29 cellular contexts compared by ENCODE assay signal in the genomic region with DNA sequence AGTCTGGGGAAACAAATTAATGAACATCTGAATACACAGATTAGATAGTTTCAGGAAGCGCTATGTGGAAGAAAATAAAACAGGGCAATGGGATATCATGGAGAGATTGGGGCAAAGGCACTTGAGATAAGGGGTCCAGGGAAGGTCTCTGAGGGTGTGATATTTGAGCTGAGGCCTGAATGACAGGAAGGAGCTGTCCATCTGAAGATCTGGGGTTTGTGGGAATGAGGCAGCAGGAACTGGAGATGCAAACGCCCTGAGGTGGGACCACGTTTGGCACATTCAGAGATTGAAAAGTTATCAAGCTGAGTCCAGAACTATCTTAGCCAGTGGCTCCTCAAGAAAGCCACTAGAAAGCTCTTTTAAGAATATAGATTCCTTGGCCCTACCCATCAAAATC. TPM values are rescaled to one million over a fixed set of nuclear protein-coding genes. Genes with fewer than 3 reads are reported as not detected.
"Had no signal": no experiment of that assay in that cellular context is flagged by ENCODE, and none has a peak within 500 bp of the region (broad histone marks: within the 10 kb centered on the region; RNA-seq: fewer than 3 reads in every experiment).

No MANE protein-coding gene starts in this region.

- H3K4me3 ChIP-seq: ascending aorta, breast epithelium, cardiac muscle cell, colonic mucosa had no signal

- H3K27ac ChIP-seq: ascending aorta, breast epithelium, cardiac muscle cell, colonic mucosa, WERI-Rb-1 had no signal

- DNase-seq: activated B cell treated with CpG ODN at 0.5 μM for 24 hours; activated CD4-positive, alpha-beta memory T cell treated with anti-CD3 and anti-CD28 coated beads for 36 hours; activated CD4-positive, alpha-beta T cell treated with anti-CD3 and anti-CD28 coated beads, Interleukin-2, amount 10 ng/mL, durations not matched to agents 24 days and 14 days; activated CD8-positive, alpha-beta memory T cell treated with anti-CD3 and anti-CD28 coated beads, Interleukin-2, amount 10 ng/mL, durations not matched to agents 7 days and 5 days; activated CD8-positive, alpha-beta memory T cell treated with anti-CD3 and anti-CD28 coated beads, Interleukin-2, amount 50 U/mL, for 48 hours; activated CD8-positive, alpha-beta T cell treated with anti-CD3 and anti-CD28 coated beads, Interleukin-2, amount 10 ng/mL, durations not matched to agents 7 days and 5 days; activated gamma-delta T cell; activated naive CD4-positive, alpha-beta T cell; activated naive CD4-positive, alpha-beta T cell treated with anti-CD3 and anti-CD28 coated beads, Interleukin-2, amount 10 ng/mL, durations not matched to agents 7 days and 5 days; activated naive CD8-positive, alpha-beta T cell treated with anti-CD3 and anti-CD28 coated beads, Interleukin-2, amount 10 ng/mL, durations not matched to agents 7 days and 5 days; activated T-cell treated with anti-CD3 and anti-CD28 coated beads for 4 hours; activated T-cell treated with anti-CD3 and anti-CD28 coated beads, Interleukin-2, amount 50 U/mL, for 24 hours; activated T-cell treated with anti-CD3 and anti-CD28 coated beads, Interleukin-2, amount 50 U/mL, for 72 hours; central memory CD4-positive, alpha-beta T cell; cerebellar nuclear complex; colonic mucosa; effector CD8-positive, alpha-beta T cell; foreskin fibroblast; head of caudate nucleus; T-helper 1 cell; T-helper 17 cell; T1000; WERI-Rb-1 had no signal

- H3K27me3 ChIP-seq: ascending aorta, breast epithelium, cardiac muscle cell, colonic mucosa had no signal

- H3K9me3 ChIP-seq: ascending aorta, breast epithelium, colonic mucosa had no signal

- H3K36me3 ChIP-seq: ascending aorta, breast epithelium, cardiac muscle cell, colonic mucosa, WERI-Rb-1 had no signal

- H3K4me1 ChIP-seq: breast epithelium had no signal

- ATAC-seq: activated CD4-positive, CD25-positive, alpha-beta regulatory T cell treated with anti-CD3 and anti-CD28 coated beads, Interleukin-2, amount 50 U/mL, for 24 hours; activated CD8-positive, alpha-beta memory T cell treated with anti-CD3 and anti-CD28 coated beads, Interleukin-2, amount 10 ng/mL, durations not matched to agents 7 days and 5 days; activated CD8-positive, alpha-beta T cell treated with anti-CD3 and anti-CD28 coated beads, Interleukin-2, amount 10 ng/mL, durations not matched to agents 7 days and 5 days; activated naive CD4-positive, alpha-beta T cell treated with anti-CD3 and anti-CD28 coated beads, Interleukin-2, amount 50 U/mL, for 72 hours; activated T-cell treated with anti-CD3 and anti-CD28 coated beads, Interleukin-2, amount 50 U/mL, for 72 hours; esophagus mucosa; T-helper 17 cell had no signal

RNA-seq across cellular contexts. Expression of gene DAB2IP, which starts 8.7 kb away (rescaled TPM):
- total RNA-seq: activated CD4-positive, alpha-beta memory T cell treated with anti-CD3 and anti-CD28 coated beads for 36 hours; activated CD4-positive, alpha-beta T cell treated with anti-CD3 and anti-CD28 coated beads, Interleukin-2, amount 10 ng/mL, durations not matched to agents 24 days and 14 days; T-helper 17 cell had no signal
